In genomic region chr14:101604228-101604934, GRCh38 we compare ENCODE assay signal across 18 cellular contexts. TPM values are rescaled to one million over a fixed set of nuclear protein-coding genes. Genes with fewer than 3 reads are reported as not detected.
"Had no signal": no experiment of that assay in that cellular context is flagged by ENCODE, and none has a peak within 500 bp of the region (broad histone marks: within the 10 kb centered on the region; RNA-seq: fewer than 3 reads in every experiment).

No MANE protein-coding gene starts in this region.

- DNase-seq: activated CD4-positive, alpha-beta T cell treated with anti-CD3 and anti-CD28 coated beads, Interleukin-2, amount 50 U/mL, for 1 hour; activated gamma-delta T cell; stimulated activated CD4-positive, alpha-beta T cell treated with anti-CD3 and anti-CD28 coated beads, Interleukin-15, amount 100 ng/mL, for 24 hours; stimulated activated CD4-positive, alpha-beta T cell treated with anti-CD3 and anti-CD28 coated beads, Interleukin-4, amount 100 ng/mL, for 1 hour; stimulated activated naive CD8-positive, alpha-beta T cell treated with anti-CD3 and anti-CD28 coated beads, Interleukin-15, Interleukin-2, amounts not matched to agents 100 U/mL and 50 U/mL, for 24 hours; upper lobe of right lung had no signal

- FAIRE-seq: islet of Langerhans had no signal

- ATAC-seq: activated naive CD4-positive, alpha-beta T cell treated with anti-CD3 and anti-CD28 coated beads, Interleukin-2, amount 50 U/mL, for 72 hours; gastroesophageal sphincter; mucosa of descending colon; naive thymus-derived CD4-positive, alpha-beta T cell; stimulated activated naive CD8-positive, alpha-beta T cell treated with anti-CD3 and anti-CD28 coated beads, Interleukin-15, Interleukin-2, amounts not matched to agents 100 U/mL and 50 U/mL, for 24 hours; upper lobe of right lung had no signal

- H3K4me1 ChIP-seq: gastroesophageal sphincter, suprapubic skin, upper lobe of right lung had no signal

- H3K27ac ChIP-seq: epithelial cell of prostate, gastroesophageal sphincter, neutrophil, skin epidermis, suprapubic skin, upper lobe of right lung had no signal

- H3K36me3 ChIP-seq: gastroesophageal sphincter, neutrophil, suprapubic skin, upper lobe of right lung had no signal

- H3K9me3 Mint-ChIP-seq: activated naive CD4-positive, alpha-beta T cell treated with anti-CD3 and anti-CD28 coated beads, Interleukin-2, amount 50 U/mL, for 72 hours; dendritic cell treated with granulocyte-macrophage colony-stimulating factor and Interleukin-4, amounts not matched to agents 40 ng/mL and 50 ng/mL, for 4 days had no signal

- H3K4me3 Mint-ChIP-seq: brain; dendritic cell treated with granulocyte-macrophage colony-stimulating factor and Interleukin-4, amounts not matched to agents 40 ng/mL and 50 ng/mL, for 4 days; memory B cell; naive thymus-derived CD4-positive, alpha-beta T cell had no signal

- H3K4me1 Mint-ChIP-seq: memory B cell had no signal

- H3K36me3 Mint-ChIP-seq: activated naive CD4-positive, alpha-beta T cell treated with anti-CD3 and anti-CD28 coated beads, Interleukin-2, amount 50 U/mL, for 72 hours; brain had no signal

- H3K4me3 ChIP-seq: gastroesophageal sphincter, mucosa of descending colon, skin epidermis, suprapubic skin, upper lobe of right lung had no signal

- H3K9me3 ChIP-seq: mucosa of descending colon, neutrophil, suprapubic skin, upper lobe of right lung had no signal

- H3K27ac Mint-ChIP-seq: brain; dendritic cell treated with granulocyte-macrophage colony-stimulating factor and Interleukin-4, amounts not matched to agents 40 ng/mL and 50 ng/mL, for 4 days; memory B cell had no signal

RNA-seq across cellular contexts. Expression of gene DIO3, which starts 43.1 kb away (rescaled TPM):
- total RNA-seq: activated naive CD4-positive, alpha-beta T cell treated with anti-CD3 and anti-CD28 coated beads, Interleukin-2, amount 50 U/mL, for 72 hours; naive thymus-derived CD4-positive, alpha-beta T cell had no signal
- polyA plus RNA-seq: naive thymus-derived CD4-positive, alpha-beta T cell had no signal
